ENCODE assay signal across 17 cellular contexts in genomic region chr2:65315042-65315441, GRCh38.
"Had no signal": no experiment of that assay in that cellular context is flagged by ENCODE, and none has a peak within 500 bp of the region (broad histone marks: within the 10 kb centered on the region; RNA-seq: fewer than 3 reads in every experiment).

No MANE protein-coding gene starts in this region.

- H3K27ac ChIP-seq: neutrophil had no signal

- H3K27me3 ChIP-seq: neutrophil, right atrium auricular region, tibial artery had no signal

- H3K9me3 Mint-ChIP-seq: natural killer cell; stimulated activated effector memory CD8-positive, alpha-beta T cell treated with anti-CD3 and anti-CD28 coated beads, Interleukin-12 subunit alpha, Interleukin-12 subunit beta, amount 100 ng/mL, for 72 hours had no signal

- H3K4me3 Mint-ChIP-seq: natural killer cell; stimulated activated effector memory CD8-positive, alpha-beta T cell treated with anti-CD3 and anti-CD28 coated beads, Interleukin-12 subunit alpha, Interleukin-12 subunit beta, amount 100 ng/mL, for 72 hours had no signal

- ATAC-seq: esophagus mucosa; left ventricle myocardium superior; natural killer cell; stimulated activated effector memory CD8-positive, alpha-beta T cell treated with anti-CD3 and anti-CD28 coated beads, Interleukin-12 subunit alpha, Interleukin-12 subunit beta, amount 100 ng/mL, for 72 hours had no signal

- H3K4me3 ChIP-seq: right atrium auricular region, tibial artery had no signal

- H3K27ac Mint-ChIP-seq: natural killer cell; stimulated activated effector memory CD8-positive, alpha-beta T cell treated with anti-CD3 and anti-CD28 coated beads, Interleukin-12 subunit alpha, Interleukin-12 subunit beta, amount 100 ng/mL, for 72 hours had no signal

- H3K9me3 ChIP-seq: neutrophil, right atrium auricular region, tibial artery had no signal

- H3K4me1 Mint-ChIP-seq: natural killer cell had no signal

- DNase-seq: activated CD4-positive, CD25-positive, alpha-beta regulatory T cell treated with anti-CD3 and anti-CD28 coated beads, Interleukin-2, amount 50 U/mL, for 72 hours; activated naive CD4-positive, alpha-beta T cell treated with Interleukin-2 at 50 U/mL for 16 hours; anterior cingulate cortex; hippocampal formation; kidney; left ventricle myocardium superior; mesendoderm; natural killer cell; posterior cingulate gyrus; T-helper 1 cell; T1000; tibial artery had no signal

- FAIRE-seq: colon, kidney had no signal
